ENCODE assay signal across 9 cellular contexts in genomic region chr12:43338848-43339526, GRCh38.
DNase-seq lines count a peak whose midpoint lies in the region; ATAC-seq and TF ChIP-seq lines count a peak whose summit lies in the region.
"Had no signal": no experiment of that assay in that cellular context is flagged by ENCODE, and none has a peak within 500 bp of the region (broad histone marks: within the 10 kb centered on the region; RNA-seq: fewer than 3 reads in every experiment).

No MANE protein-coding gene starts in this region.

- TF ChIP-seq CTCF in HL-60 (IDR thresholded peaks at IDR 0.05; ENCODE audit: insufficient read depth, low read length) = peak; percentile 83
- TF ChIP-seq CTCF in foreskin keratinocyte (conservative IDR thresholded peaks at IDR 0.05) = peak; percentile 86

- H3K4me3 ChIP-seq in HL-60 (replicated peaks; ENCODE audit: insufficient read depth, low read length) = no peak overlapping the region

- DNase-seq in EH (ENCODE audit: low read depth) (peak; percentile 86), HL-60 (ENCODE audit: low read depth in 1 of 2, low spot score in 1 of 2) (peak; percentile 18 to 52), RPMI8226 (peak; percentile 20), foreskin keratinocyte (peak; percentile 17 to 53), sciatic nerve (ENCODE audit: low spot score) (no peak)
- DNase-seq in stimulated activated CD4-positive, alpha-beta T cell treated with anti-CD3 and anti-CD28 coated beads, Interleukin-4, amount 100 ng/mL, for 24 hours = no peak
- DNase-seq in activated CD4-positive, alpha-beta memory T cell treated with anti-CD3 and anti-CD28 coated beads, Interleukin-2, amount 10 ng/mL, durations not matched to agents 7 days and 5 days = no peak

- no peak overlapping the region for H3K4me3 Mint-ChIP-seq in activated CD4-positive, alpha-beta memory T cell treated with anti-CD3 and anti-CD28 coated beads, Interleukin-2, amount 10 ng/mL, durations not matched to agents 7 days and 5 days
- H3K4me3 Mint-ChIP-seq: T-helper 1 cell treated with Interleukin-12 subunit alpha and Interleukin-12 subunit beta and Interleukin-4 antibody, amounts not matched to agents 30 μg/mL and 1 μg/mL, for 36 hours had no signal

- intact Hi-C loops in sciatic nerve (cut with DNase I) = no loop called here

- no peak overlapping the region for H3K27ac Mint-ChIP-seq in activated CD4-positive, alpha-beta memory T cell treated with anti-CD3 and anti-CD28 coated beads, Interleukin-2, amount 10 ng/mL, durations not matched to agents 7 days and 5 days
- H3K27ac Mint-ChIP-seq: T-helper 1 cell treated with Interleukin-12 subunit alpha and Interleukin-12 subunit beta and Interleukin-4 antibody, amounts not matched to agents 30 μg/mL and 1 μg/mL, for 36 hours had no signal

- no peak overlapping the region for H3K27ac ChIP-seq in HL-60 (replicated peaks)
- no peak overlapping the region for H3K27ac ChIP-seq in foreskin keratinocyte

- H3K27me3 Mint-ChIP-seq in activated CD4-positive, alpha-beta memory T cell treated with anti-CD3 and anti-CD28 coated beads, Interleukin-2, amount 10 ng/mL, durations not matched to agents 7 days and 5 days = no peaks in the 10 kb centered on the region

- peaks cover 5% of the 10 kb centered on the region for H3K9me3 Mint-ChIP-seq in activated CD4-positive, alpha-beta memory T cell treated with anti-CD3 and anti-CD28 coated beads, Interleukin-2, amount 10 ng/mL, durations not matched to agents 7 days and 5 days
- H3K9me3 Mint-ChIP-seq: T-helper 1 cell treated with Interleukin-12 subunit alpha and Interleukin-12 subunit beta and Interleukin-4 antibody, amounts not matched to agents 30 μg/mL and 1 μg/mL, for 36 hours had no signal

- H3K4me1 ChIP-seq in foreskin keratinocyte = no peaks in the 10 kb centered on the region

- H3K4me1 Mint-ChIP-seq in activated CD4-positive, alpha-beta memory T cell treated with anti-CD3 and anti-CD28 coated beads, Interleukin-2, amount 10 ng/mL, durations not matched to agents 7 days and 5 days = no peaks in the 10 kb centered on the region

- H3K36me3 Mint-ChIP-seq in activated CD4-positive, alpha-beta memory T cell treated with anti-CD3 and anti-CD28 coated beads, Interleukin-2, amount 10 ng/mL, durations not matched to agents 7 days and 5 days (ENCODE audit: low read depth) = no peaks in the 10 kb centered on the region

- ATAC-seq in GM21576 (IDR thresholded peaks at IDR 0.05; ENCODE audit: unreplicated experiment) (peak; percentile 73), foreskin keratinocyte (peak; percentile 59), sciatic nerve (peak; percentile 94)

- H3K27me3 ChIP-seq in HL-60 (ENCODE audit: insufficient read depth, poor library complexity, severe bottlenecking) (no peaks in the 10 kb centered on the region), foreskin keratinocyte (no peaks in the 10 kb centered on the region)

- CTCF ChIA-PET in activated CD4-positive, alpha-beta memory T cell treated with anti-CD3 and anti-CD28 coated beads, Interleukin-2, amount 10 ng/mL, durations not matched to agents 7 days and 5 days (lab: Charles Lee) = no interaction called here

- POLR2A ChIA-PET in activated CD4-positive, alpha-beta memory T cell treated with anti-CD3 and anti-CD28 coated beads, Interleukin-2, amount 10 ng/mL, durations not matched to agents 7 days and 5 days (lab: Charles Lee) = no interaction called here

Comparison
In these comparisons a context has a peak if more than half of its experiments do, and no peak if none do; other contexts are left out.
1. DNase-seq: peak in EH (single experiment), HL-60 (2 of 2), RPMI8226 (single experiment) and foreskin keratinocyte (2 of 2); none in sciatic nerve (single experiment), stimulated activated CD4-positive, alpha-beta T cell treated with anti-CD3 and anti-CD28 coated beads, Interleukin-4, amount 100 ng/mL, for 24 hours (single experiment) and activated CD4-positive, alpha-beta memory T cell treated with anti-CD3 and anti-CD28 coated beads, Interleukin-2, amount 10 ng/mL, durations not matched to agents 7 days and 5 days (single experiment).
2. Peak in every context shown above with its lines, with median percentiles within 50 percentile points of each other: ATAC-seq.